ENCODE assay signal across 22 cellular contexts in genomic region chr15:36239509-36239908, GRCh38.
DNase-seq lines count a peak whose midpoint lies in the region; ATAC-seq and TF ChIP-seq lines count a peak whose summit lies in the region.
"Had no signal": no experiment of that assay in that cellular context is flagged by ENCODE, and none has a peak within 500 bp of the region (broad histone marks: within the 10 kb centered on the region; RNA-seq: fewer than 3 reads in every experiment).

No MANE protein-coding gene starts in this region.

- no peaks in the 10 kb centered on the region for H3K79me2 ChIP-seq in osteoblast (ENCODE audit: insufficient read depth, low read length)

- no peak overlapping the region for H3K4me2 ChIP-seq in osteoblast (ENCODE audit: insufficient read depth, low read length)
- H3K4me2 ChIP-seq: A549; BLaER1 treated with 17β-estradiol and CSF1 and Interleukin-3, amounts not matched to agents 10 nM and 100 nM had no signal

- H3K4me1 ChIP-seq in osteoblast (ENCODE audit: insufficient read depth, low read length) (no peaks in the 10 kb centered on the region), aorta (ENCODE audit: control insufficient read depth in 1 of 2, insufficient read depth in 2 of 2, low read length in 2 of 2) (peaks cover 0 to 2% of the 10 kb centered on the region in 2 donors)
- H3K4me1 ChIP-seq: A549; BLaER1 treated with 17β-estradiol and CSF1 and Interleukin-3, amounts not matched to agents 10 nM and 100 nM; Caco-2 had no signal

- no peak overlapping the region for H3K27ac ChIP-seq in osteoblast (ENCODE audit: low read depth, low read length)
- H3K27ac ChIP-seq in aorta (ENCODE audit: low read depth in 1 of 2, low read length in 2 of 2): peak overlapping the region in 1 of 2 donors; percentile 28
- H3K27ac ChIP-seq: 22Rv1; A549; BLaER1 treated with 17β-estradiol and CSF1 and Interleukin-3, amounts not matched to agents 10 nM and 100 nM; C4-2B had no signal

- ATAC-seq in aorta (ENCODE audit: low FRiP score): peak; percentile 19
- ATAC-seq: A549; CD8-positive, alpha-beta T cell; GM12878 had no signal

- TF ChIP-seq CTCF in fibroblast of mammary gland (conservative IDR thresholded peaks at IDR 0.05; ENCODE audit: control insufficient read depth, insufficient read depth, low read depth, low read length) (no peak), osteoblast (IDR thresholded peaks at IDR 0.05; ENCODE audit: extremely low read depth, low read depth, low read length) (no peak)

- H3K9me3 ChIP-seq in osteoblast (ENCODE audit: low read depth, low read length): no peaks in the 10 kb centered on the region
- H3K9me3 ChIP-seq in aorta (ENCODE audit: control insufficient read depth, low read length): no peaks in the 10 kb centered on the region
- H3K9me3 ChIP-seq: A549, Caco-2 had no signal

- intact Hi-C loops in aorta (cut with DNase I): no loop called here

- no peaks in the 10 kb centered on the region for H4K20me1 ChIP-seq in osteoblast (ENCODE audit: insufficient read depth, low read length)
- H4K20me1 ChIP-seq: BLaER1 treated with 17β-estradiol and CSF1 and Interleukin-3, amounts not matched to agents 10 nM and 100 nM had no signal

- DNase-seq in fibroblast of mammary gland (ENCODE audit: low read depth) (peak; percentile 17), osteoblast (ENCODE audit: insufficient read length, low spot score, missing footprints) (no peak), aorta (no peak), SKM-1 (lab: John Stamatoyannopoulos, UW; ENCODE audit: unreplicated experiment) (no peak), cerebellar cortex (ENCODE audit: low spot score) (no peak)
- DNase-seq: AML-193; Caco-2; Calu3; CD4-positive, alpha-beta T cell; CD8-positive, alpha-beta T cell; DMS 273 treated with DMSO at 0.1 percent for 48 hours; DMS153; DMS53; DMS79; DND-41; EL; GDM1 had no signal

- peak overlapping the region; percentile 49 for H2AFZ ChIP-seq in osteoblast (ENCODE audit: low read length)

- no peaks in the 10 kb centered on the region for H3K27me3 ChIP-seq in osteoblast (ENCODE audit: insufficient read depth, low read length)
- H3K27me3 ChIP-seq in aorta (ENCODE audit: control insufficient read depth in 1 of 2, insufficient read depth in 2 of 2, low read length in 1 of 2): no peaks in the 10 kb centered on the region
- H3K27me3 ChIP-seq: BLaER1 treated with 17β-estradiol and CSF1 and Interleukin-3, amounts not matched to agents 10 nM and 100 nM had no signal

- H3K36me3 ChIP-seq in osteoblast (ENCODE audit: insufficient read depth, low read length): no peaks in the 10 kb centered on the region
- no peaks in the 10 kb centered on the region for H3K36me3 ChIP-seq in aorta (ENCODE audit: control insufficient read depth in 1 of 2, insufficient read depth in 2 of 2, low read length in 1 of 2)
- H3K36me3 ChIP-seq: BLaER1 treated with 17β-estradiol and CSF1 and Interleukin-3, amounts not matched to agents 10 nM and 100 nM had no signal

- WGBS in aorta, 2 donors: 7 to 13% methylated on average over 1 of the region's 1 CpG

- H3K4me3 ChIP-seq in fibroblast of mammary gland (ENCODE audit: control insufficient read depth, low read depth, low read length) (no peak overlapping the region), osteoblast (ENCODE audit: insufficient read depth, low read length) (no peak overlapping the region), aorta (ENCODE audit: low read length in 2 of 2) (no peak overlapping the region)
- H3K4me3 ChIP-seq: A549; BLaER1 treated with 17β-estradiol and CSF1 and Interleukin-3, amounts not matched to agents 10 nM and 100 nM; GM12878 had no signal
